In the genomic region with DNA sequence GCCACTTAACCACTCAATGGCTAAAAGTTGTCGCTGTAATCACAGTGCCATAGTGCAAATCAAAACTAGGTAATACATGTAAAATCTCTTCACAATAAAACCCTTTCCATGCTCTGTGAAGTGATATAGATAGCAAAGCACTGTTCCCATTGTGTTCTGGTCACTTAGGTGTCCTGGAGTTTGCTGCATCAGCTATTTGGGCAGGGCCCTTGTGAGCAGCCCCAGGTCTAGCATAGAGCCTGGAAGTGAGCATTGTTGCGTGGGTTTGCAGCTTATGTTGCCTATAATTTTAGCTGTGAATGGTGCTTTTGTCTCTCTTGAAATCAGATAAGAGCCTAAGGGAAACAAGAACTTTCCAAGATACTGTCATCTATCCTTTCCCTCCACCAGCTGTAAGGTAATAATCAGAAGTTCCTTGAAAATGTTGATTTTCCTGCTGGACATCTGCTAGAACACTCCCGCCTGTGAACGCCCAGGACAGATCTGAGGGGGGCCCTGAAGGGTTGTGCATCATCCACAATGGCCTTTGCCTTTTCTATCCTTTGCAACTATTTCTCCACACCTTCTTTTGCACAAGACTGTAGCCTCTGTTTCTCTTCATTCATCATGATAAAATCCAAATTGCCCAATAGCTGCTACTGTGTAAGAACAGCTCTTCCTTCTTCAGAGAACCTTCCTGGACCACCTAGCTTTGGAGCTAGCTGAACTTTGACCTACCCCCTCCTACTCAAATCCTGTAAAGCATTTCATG, we compare ENCODE assay signal across 25 cellular contexts. TPM values are rescaled to one million over a fixed set of nuclear protein-coding genes. Genes with fewer than 3 reads are reported as not detected.
DNase-seq lines count a peak whose midpoint lies in the region; ATAC-seq, FAIRE-seq and TF ChIP-seq lines count a peak whose summit lies in the region.
"Had no signal": no experiment of that assay in that cellular context is flagged by ENCODE, and none has a peak within 500 bp of the region (broad histone marks: within the 10 kb centered on the region; RNA-seq: fewer than 3 reads in every experiment).

No MANE protein-coding gene starts in this region.

- no peak for TF ChIP-seq CTCF in HepG2 (CRISPR knock-in tag; IDR thresholded peaks at IDR 0.05)
- TF ChIP-seq CTCF in right lobe of liver (IDR thresholded peaks at IDR 0.05) = no peak
- no peak for TF ChIP-seq CTCF in PC-9 (conservative IDR thresholded peaks at IDR 0.05)
- no peak for TF ChIP-seq CTCF in HFFc6 (IDR thresholded peaks at IDR 0.05)

- TF ChIP-seq RAD21 in HepG2 (CRISPR knock-in tag; IDR thresholded peaks at IDR 0.05) = no peak

- intact Hi-C loops in HepG2 (cut with micrococcal nuclease; ENCODE audit: unreplicated experiment) (no loop called here), right lobe of liver (cut with DNase I) (no loop called here), PC-9 (cut with micrococcal nuclease; ENCODE audit: unreplicated experiment) (no loop called here)

- H3K36me3 ChIP-seq in HepG2 (replicated peaks in 1 of 2; ENCODE audit: control insufficient read depth in 1 of 2, insufficient read depth in 2 of 2, low read length in 2 of 2) (no peaks in the 10 kb centered on the region), right lobe of liver (no peaks in the 10 kb centered on the region), PC-9 (ENCODE audit: low read depth) (no peaks in the 10 kb centered on the region)
- H3K36me3 ChIP-seq: brain microvascular endothelial cell, vagina had no signal

- H3K4me1 ChIP-seq in HepG2 (ENCODE audit: insufficient read depth, low read length) = no peaks in the 10 kb centered on the region
- H3K4me1 ChIP-seq in right lobe of liver = no peaks in the 10 kb centered on the region
- peaks cover 45% of the 10 kb centered on the region for H3K4me1 ChIP-seq in PC-9 (replicated peaks; ENCODE audit: insufficient read depth)

- H3K79me2 ChIP-seq in HepG2 (ENCODE audit: insufficient read depth, low read length) = no peaks in the 10 kb centered on the region
- H3K79me2 ChIP-seq in PC-9 (ENCODE audit: low read depth) = no peaks in the 10 kb centered on the region

- WGBS in HepG2 (ENCODE audit: low lambda C conversion rate) = 42% methylated on average over 4 of the region's 4 CpGs
- 100% methylated on average over 1 of the region's 4 CpGs for WGBS in right lobe of liver (ENCODE audit: insufficient coverage, low coverage, low lambda C conversion rate, missing lambda C conversion rate)

- in situ Hi-C loops in HepG2 (cut with HindIII; ENCODE audit: extremely low pct_ligation_motif_present, low pct_unique_long_range_greater_than_20kb) = no loop called here

- POLR2A ChIA-PET in HepG2 (lab: Yijun Ruan, JAX) = no interaction called here
- POLR2A ChIA-PET in PC-9 (lab: Charles Lee; ENCODE audit: unreplicated experiment) = interaction anchor here (0.6 kb wide), 1 partner anchor 215 kb away, joined by 9 read pairs; no protein-coding TSS in a partner anchor

- H3K9me3 ChIP-seq in HepG2 (ENCODE audit: low read length) (no peaks in the 10 kb centered on the region), right lobe of liver (no peaks in the 10 kb centered on the region), PC-9 (ENCODE audit: insufficient read depth, low read depth) (no peaks in the 10 kb centered on the region)
- H3K9me3 ChIP-seq: vagina had no signal

- no peak overlapping the region for H3K9ac ChIP-seq in HepG2 (ENCODE audit: insufficient read depth, low read depth, low read length)

- H3K27ac Mint-ChIP-seq in HFFc6 = no peak overlapping the region
- H3K27ac Mint-ChIP-seq: activated CD4-positive, alpha-beta T cell treated with anti-CD3 and anti-CD28 coated beads, Interleukin-2, amount 10 ng/mL, durations not matched to agents 7 days and 5 days; activated naive CD8-positive, alpha-beta T cell treated with anti-CD3 and anti-CD28 coated beads, Interleukin-2, amount 50 U/mL, for 24 hours; GM23338 had no signal

- BruUV-seq in HepG2 (replicated peaks; lab: Mats Ljungman, UMichigan) = no TSS peak
- BruUV-seq in PC-9 (replicated peaks; lab: Mats Ljungman, UMichigan) = no TSS peak

- H3K4me2 ChIP-seq in HepG2 (ENCODE audit: low read depth, low read length) (no peak overlapping the region), PC-9 (peak overlapping the region; percentile 33)
- H3K4me2 ChIP-seq: GM23338 had no signal

- CTCF ChIA-PET in HepG2 (lab: Yijun Ruan, JAX; ENCODE audit: low intra/inter-chr PET ratio, low total read pairs) (no interaction called here), PC-9 (lab: Charles Lee) (interaction anchor here (0.5 to 1.0 kb wide), 2 partner anchors 220 to 594 kb away, joined by 5 to 7 read pairs; no protein-coding TSS in a partner anchor)

- peaks cover 3% of the 10 kb centered on the region; the same call in 1 of the 2 replicates for H3K27me3 Mint-ChIP-seq in HFFc6 (ENCODE audit: insufficient read depth)
- H3K27me3 Mint-ChIP-seq: activated CD4-positive, alpha-beta T cell treated with anti-CD3 and anti-CD28 coated beads, Interleukin-2, amount 10 ng/mL, durations not matched to agents 7 days and 5 days; activated naive CD8-positive, alpha-beta T cell treated with anti-CD3 and anti-CD28 coated beads, Interleukin-2, amount 50 U/mL, for 24 hours had no signal

- H4K20me1 ChIP-seq in HepG2 (ENCODE audit: insufficient read depth, low read length) (no peaks in the 10 kb centered on the region), PC-9 (ENCODE audit: insufficient read depth) (no peaks in the 10 kb centered on the region)

- peaks cover 24% of the 10 kb centered on the region; the same call in 1 of the 2 replicates for H3F3A ChIP-seq in PC-9 (ENCODE audit: insufficient read depth, low read depth)

- TF ChIP-seq EP300 in HepG2 (IDR thresholded peaks at IDR 0.05; ENCODE audit: low read depth in 2 of 2, low read length in 2 of 2) (no peak), HepG2 (CRISPR knock-in tag; IDR thresholded peaks at IDR 0.05; ENCODE audit: borderline replicate concordance) (no peak)

- TF ChIP-seq POLR2A in HepG2 (IDR thresholded peaks at IDR 0.05; ENCODE audit: insufficient read depth in 1 of 2, low read depth in 2 of 2, low read length in 2 of 2) = no peak
- no peak for TF ChIP-seq POLR2A in right lobe of liver (IDR thresholded peaks at IDR 0.05)

- peaks cover 73% of the 10 kb centered on the region for H3K4me1 Mint-ChIP-seq in HFFc6 (ENCODE audit: low read depth)

- H3K36me3 Mint-ChIP-seq in HFFc6 (ENCODE audit: low read depth) = no peaks in the 10 kb centered on the region; the same call in 1 of the 2 replicates
- H3K36me3 Mint-ChIP-seq: CD14-positive monocyte; naive thymus-derived CD8-positive, alpha-beta T cell had no signal

- H3K4me3 Mint-ChIP-seq in HFFc6 = no peak overlapping the region
- H3K4me3 Mint-ChIP-seq: activated CD4-positive, alpha-beta T cell treated with anti-CD3 and anti-CD28 coated beads, Interleukin-2, amount 10 ng/mL, durations not matched to agents 7 days and 5 days; activated naive CD8-positive, alpha-beta T cell treated with anti-CD3 and anti-CD28 coated beads, Interleukin-2, amount 50 U/mL, for 24 hours; CD14-positive monocyte; GM23338; naive thymus-derived CD8-positive, alpha-beta T cell had no signal

- H3K9me2 ChIP-seq in PC-9 (ENCODE audit: insufficient read depth) = no peaks in the 10 kb centered on the region; the same call in 1 of the 2 replicates

- H3K27me3 ChIP-seq in HepG2 (ENCODE audit: control insufficient read depth in 1 of 2, insufficient read depth in 2 of 2, low read length in 2 of 2) (peaks cover 0 to 37% of the 10 kb centered on the region in 2 experiments; a peak in 3 of 5 replicates), right lobe of liver (no peaks in the 10 kb centered on the region), PC-9 (ENCODE audit: insufficient read depth, low read depth) (no peaks in the 10 kb centered on the region)
- H3K27me3 ChIP-seq: brain microvascular endothelial cell, vagina had no signal

- ATAC-seq in HepG2 = no peak
- ATAC-seq in right lobe of liver = no peak
- ATAC-seq in GM19397 (IDR thresholded peaks at IDR 0.05; ENCODE audit: unreplicated experiment) = no peak
- ATAC-seq: activated naive CD8-positive, alpha-beta T cell treated with anti-CD3 and anti-CD28 coated beads, Interleukin-2, amount 50 U/mL, for 24 hours; GM23338; naive thymus-derived CD8-positive, alpha-beta T cell had no signal

- no peak for FAIRE-seq in HepG2 (lab: Jason Lieb, UNC)
- FAIRE-seq: endometrium, kidney had no signal

- H3K9me3 Mint-ChIP-seq in HFFc6 = no peaks in the 10 kb centered on the region
- H3K9me3 Mint-ChIP-seq: CD14-positive monocyte; GM23338; naive thymus-derived CD8-positive, alpha-beta T cell had no signal

- H3K27ac ChIP-seq in HepG2 (ENCODE audit: extremely low read length, insufficient read depth, low read length) (no peak overlapping the region), right lobe of liver (no peak overlapping the region), PC-9 (no peak overlapping the region)
- H3K27ac ChIP-seq: brain microvascular endothelial cell, RWPE1, vagina had no signal

- H2AFZ ChIP-seq in HepG2 (ENCODE audit: low read length) (no peak overlapping the region), PC-9 (no peak overlapping the region; the same call in 1 of the 2 replicates)
- H2AFZ ChIP-seq: GM23338 had no signal

- DNase-seq in HepG2 (ENCODE audit: low spot score) (no peak), right lobe of liver (no peak), PC-9 (peak in 1 of 2 experiments; percentile 70), iris pigment epithelial cell (ENCODE audit: low read depth) (peak; percentile 21), HFFc6 (no peak), cerebellar nuclear complex (lab: John Stamatoyannopoulos, UW) (no peak), SW 1271 (lab: John Stamatoyannopoulos, UW) (no peak)
- DNase-seq: activated CD4-positive, alpha-beta T cell treated with anti-CD3 and anti-CD28 coated beads, Interleukin-2, amount 10 ng/mL, durations not matched to agents 7 days and 5 days; activated CD8-positive, alpha-beta memory T cell treated with anti-CD3 and anti-CD28 coated beads, Interleukin-2, amount 50 U/mL, for 4 hours; activated naive CD8-positive, alpha-beta T cell treated with anti-CD3 and anti-CD28 coated beads, Interleukin-2, amount 50 U/mL, for 24 hours; brain microvascular endothelial cell; cortex of kidney; hippocampal formation; kidney; naive thymus-derived CD8-positive, alpha-beta T cell; NCI-H1417; NCI-H2107; NCI-H510A treated with DMSO at 0.1 percent for 48 hours; stimulated activated CD8-positive, alpha-beta memory T cell treated with anti-CD3 and anti-CD28 coated beads, Interleukin-4, amount 100 ng/mL, for 48 hours had no signal

- H3K4me3 ChIP-seq in HepG2 (replicated peaks in 1 of 3; ENCODE audit: insufficient read depth in 1 of 3, low read depth in 2 of 3, low read length in 3 of 3) (no peak overlapping the region), right lobe of liver (no peak overlapping the region), PC-9 (no peak overlapping the region)
- H3K4me3 ChIP-seq: GM23338, vagina had no signal

RNA-seq across cellular contexts. Expression of gene TNFAIP3, which starts 57.0 kb away (rescaled TPM):
- total RNA-seq in HepG2 (2016; rRNA removed; fragmentation: Illumina TruSeq; extraction: Trizol) (24.7 and 28.2 TPM in 2 replicates), right lobe of liver (10 to 100 TPM in 5 of 6 experiments, 1 to 10 TPM in 1; 8.3 to 38.1 (median 13.6) TPM), PC-9 (2021) (7.2 and 7.8 TPM in 2 replicates)
- total RNA-seq in HepG2 (2016; cell fraction: cytosol; rRNA removed; fragmentation: Illumina TruSeq; extraction: Trizol; ENCODE audit: low read depth) = 2.2 and 2.6 TPM in 2 replicates
- total RNA-seq in HepG2 (2016; cell fraction: insoluble cytoplasmic fraction; rRNA removed; fragmentation: Illumina TruSeq; extraction: Trizol) = 18.9 and 27.7 TPM in 2 replicates
- total RNA-seq in HepG2 (2016; cell fraction: membrane; rRNA removed; fragmentation: Illumina TruSeq; extraction: Trizol) = 8.2 and 8.6 TPM in 2 replicates
- total RNA-seq in HepG2 (2016; cell fraction: nucleus; rRNA removed; fragmentation: Illumina TruSeq; extraction: Trizol) = 61.9 and 64.1 TPM in 2 replicates
- polyA plus RNA-seq in HepG2 (2011; rRNA removed) = 47.1 and 49.6 TPM in 2 replicates
- polyA plus RNA-seq in HepG2 (2011; cell fraction: cytosol; rRNA removed) = 22.2 and 24.7 TPM in 2 replicates
- polyA plus RNA-seq in HepG2 (2011; cell fraction: nucleus; rRNA removed) = 144 and 150 TPM in 2 replicates
- polyA plus RNA-seq in HepG2 (2012) = 30.0 and 33.6 TPM in 2 replicates
- 1.00 and 1.1 TPM in 2 replicates for polyA plus RNA-seq in HepG2 (2016; cell fraction: cytosol; fragmentation: Illumina TruSeq; extraction: Trizol; ENCODE audit: low read depth)
- 21.4 and 27.8 TPM in 2 replicates for polyA plus RNA-seq in HepG2 (2016; cell fraction: insoluble cytoplasmic fraction; fragmentation: Illumina TruSeq; extraction: Trizol; ENCODE audit: low read depth)
- polyA plus RNA-seq in HepG2 (2016; cell fraction: membrane; fragmentation: Illumina TruSeq; extraction: Trizol; ENCODE audit: low read depth) = 3.4 and 4.2 TPM in 2 replicates
- polyA plus RNA-seq in HepG2 (2016; cell fraction: nucleus; fragmentation: Illumina TruSeq; extraction: Trizol; ENCODE audit: insufficient read depth, low read depth) = 121 and 138 TPM in 2 replicates
- polyA minus RNA-seq in HepG2 (2011; rRNA and poly(A)+ RNA removed; ENCODE audit: low replicate concordance) = 2.9 and 35.1 TPM in 2 replicates
- polyA minus RNA-seq in HepG2 (2011; cell fraction: cytosol; rRNA and poly(A)+ RNA removed) = 30.0 and 32.5 TPM in 2 replicates
- polyA minus RNA-seq in HepG2 (2011; cell fraction: nucleus; rRNA and poly(A)+ RNA removed) = 52.7 and 61.8 TPM in 2 replicates
- 10 to 100 TPM in 1 of 6 experiments, 1 to 10 TPM in 5; 4.5 to 17.2 (median 7.8) TPM for total RNA-seq in HFFc6 (2021; fragmentation: NEBNext Ultra II Directional; extraction: Animal tissue kit (Norgen Biotek cat#: 25700))
